Comparison of ENCODE assay signal across 18 cellular contexts in the genomic region with DNA sequence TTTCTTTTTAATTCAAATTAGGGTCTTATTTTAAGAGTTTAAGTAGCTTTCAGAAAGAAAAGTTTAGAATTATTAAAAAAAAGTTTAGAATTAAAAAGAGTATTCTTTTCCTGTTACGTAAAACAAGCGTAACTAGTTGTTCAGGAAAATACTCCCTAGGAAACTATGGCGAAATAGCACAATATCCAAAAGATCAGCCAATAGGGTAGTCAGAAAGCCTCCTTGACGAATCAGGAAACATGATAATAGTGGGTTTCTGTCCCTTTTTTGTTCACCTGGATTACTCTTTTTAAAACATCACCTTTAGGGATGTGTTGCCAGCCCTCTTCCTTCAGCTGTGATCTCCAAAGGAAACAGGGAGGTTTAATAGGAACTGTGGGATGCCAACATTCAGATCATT. TPM values are rescaled to one million over a fixed set of nuclear protein-coding genes. Genes with fewer than 3 reads are reported as not detected.
DNase-seq lines count a peak whose midpoint lies in the region; ATAC-seq, FAIRE-seq and TF ChIP-seq lines count a peak whose summit lies in the region.
"Had no signal": no experiment of that assay in that cellular context is flagged by ENCODE, and none has a peak within 500 bp of the region (broad histone marks: within the 10 kb centered on the region; RNA-seq: fewer than 3 reads in every experiment).

No MANE protein-coding gene starts in this region.

- H3K9ac ChIP-seq in mammary epithelial cell (ENCODE audit: insufficient read depth, low read length): no peak overlapping the region

- H3K9me3 ChIP-seq in mammary epithelial cell (replicated peaks; ENCODE audit: insufficient read depth, low read length): no peaks in the 10 kb centered on the region
- no peaks in the 10 kb centered on the region for H3K9me3 ChIP-seq in breast epithelium
- H3K9me3 ChIP-seq in left lung: no peaks in the 10 kb centered on the region
- H3K9me3 ChIP-seq: gastroesophageal sphincter had no signal

- peak overlapping the region; percentile 67 for H3K27ac Mint-ChIP-seq in activated CD8-positive, alpha-beta T cell treated with anti-CD3 and anti-CD28 coated beads, Interleukin-2, amount 10 ng/mL, durations not matched to agents 7 days and 5 days
- H3K27ac Mint-ChIP-seq in stimulated activated naive CD8-positive, alpha-beta T cell treated with anti-CD3 and anti-CD28 coated beads, Interleukin-15, amount 100 ng/mL, for 72 hours: no peak overlapping the region
- H3K27ac Mint-ChIP-seq: HFFc6 had no signal

- ATAC-seq in activated CD8-positive, alpha-beta T cell treated with anti-CD3 and anti-CD28 coated beads, Interleukin-2, amount 10 ng/mL, durations not matched to agents 7 days and 5 days: no peak
- no peak for ATAC-seq in left lung
- no peak for ATAC-seq in stimulated activated naive CD8-positive, alpha-beta T cell treated with anti-CD3 and anti-CD28 coated beads, Interleukin-15, amount 100 ng/mL, for 72 hours
- ATAC-seq in HG02571 (IDR thresholded peaks at IDR 0.05; ENCODE audit: unreplicated experiment): no peak
- ATAC-seq: gastroesophageal sphincter, HepG2 had no signal

- no peaks in the 10 kb centered on the region for H3K9me3 Mint-ChIP-seq in activated CD8-positive, alpha-beta T cell treated with anti-CD3 and anti-CD28 coated beads, Interleukin-2, amount 10 ng/mL, durations not matched to agents 7 days and 5 days (ENCODE audit: insufficient read depth)
- H3K9me3 Mint-ChIP-seq in stimulated activated naive CD8-positive, alpha-beta T cell treated with anti-CD3 and anti-CD28 coated beads, Interleukin-15, amount 100 ng/mL, for 72 hours: no peaks in the 10 kb centered on the region
- H3K9me3 Mint-ChIP-seq: HFFc6 had no signal

- peaks cover 79% of the 10 kb centered on the region for H3K4me1 Mint-ChIP-seq in activated CD8-positive, alpha-beta T cell treated with anti-CD3 and anti-CD28 coated beads, Interleukin-2, amount 10 ng/mL, durations not matched to agents 7 days and 5 days (ENCODE audit: low read depth)
- peaks cover 67% of the 10 kb centered on the region for H3K4me1 Mint-ChIP-seq in stimulated activated naive CD8-positive, alpha-beta T cell treated with anti-CD3 and anti-CD28 coated beads, Interleukin-15, amount 100 ng/mL, for 72 hours

- no peak for DNase-seq in mammary epithelial cell
- no peak for DNase-seq in breast epithelium (ENCODE audit: low spot score in 2 of 2)
- DNase-seq in activated CD8-positive, alpha-beta T cell treated with anti-CD3 and anti-CD28 coated beads, Interleukin-2, amount 10 ng/mL, durations not matched to agents 7 days and 5 days: peak; percentile 18
- DNase-seq in left lung: no peak
- no peak for DNase-seq in stimulated activated naive CD8-positive, alpha-beta T cell treated with anti-CD3 and anti-CD28 coated beads, Interleukin-15, amount 100 ng/mL, for 72 hours
- no peak for DNase-seq in NCI-H526 treated with DMSO at 0.1 percent for 48 hours (lab: John Stamatoyannopoulos, UW)
- no peak for DNase-seq in GM12892 (ENCODE audit: insufficient read length)
- DNase-seq: activated CD4-positive, CD25-positive, alpha-beta regulatory T cell; HFFc6; left colon; NCI-H1436 treated with DMSO at 0.1 percent for 48 hours; NCI-H69; SHP77 treated with DMSO at 0.1 percent for 48 hours; stimulated activated CD4-positive, alpha-beta T cell treated with anti-CD3 and anti-CD28 coated beads, Interleukin-2, amount 100 ng/mL, for 48 hours; stimulated activated naive CD4-positive, alpha-beta T cell treated with Interleukin-2 at 50 U/mL for 16 hours had no signal

- no peaks in the 10 kb centered on the region for H3K27me3 ChIP-seq in mammary epithelial cell (ENCODE audit: insufficient read depth, low read length)
- H3K27me3 ChIP-seq in breast epithelium: no peaks in the 10 kb centered on the region
- no peaks in the 10 kb centered on the region for H3K27me3 ChIP-seq in left lung
- H3K27me3 ChIP-seq: gastroesophageal sphincter had no signal

- no peak overlapping the region for H3K4me2 ChIP-seq in mammary epithelial cell (ENCODE audit: insufficient read depth, low read depth, low read length)

- BruUV-seq in mammary epithelial cell (replicated peaks; lab: Mats Ljungman, UMichigan): no TSS peak

- TF ChIP-seq CTCF in mammary epithelial cell (conservative IDR thresholded peaks at IDR 0.05 in 1 of 2, IDR thresholded peaks at IDR 0.05 in 1 of 2; ENCODE audit: extremely low read depth in 1 of 2, insufficient read depth in 1 of 2, low read depth in 1 of 2, low read length in 2 of 2) (no peak), breast epithelium (IDR thresholded peaks at IDR 0.05) (no peak), left lung (IDR thresholded peaks at IDR 0.05) (no peak)

- in situ Hi-C loops in mammary epithelial cell (cut with MboI; ENCODE audit: low sequenced_read_pairs in 2 of 2): no loop called here

- intact Hi-C loops in mammary epithelial cell (cut with micrococcal nuclease) (no loop called here), breast epithelium (cut with DNase I; ENCODE audit: low total_unique reads) (no loop called here), left lung (cut with DNase I) (no loop called here)

- peak overlapping the region; percentile 59 for H3K4me3 Mint-ChIP-seq in activated CD8-positive, alpha-beta T cell treated with anti-CD3 and anti-CD28 coated beads, Interleukin-2, amount 10 ng/mL, durations not matched to agents 7 days and 5 days
- H3K4me3 Mint-ChIP-seq in stimulated activated naive CD8-positive, alpha-beta T cell treated with anti-CD3 and anti-CD28 coated beads, Interleukin-15, amount 100 ng/mL, for 72 hours: peak overlapping the region; percentile 58 to 65
- H3K4me3 Mint-ChIP-seq: HFFc6 had no signal

- POLR2A ChIA-PET in activated CD8-positive, alpha-beta T cell treated with anti-CD3 and anti-CD28 coated beads, Interleukin-2, amount 10 ng/mL, durations not matched to agents 7 days and 5 days (lab: Charles Lee): no interaction called here

- TF ChIP-seq POLR2A in breast epithelium (IDR thresholded peaks at IDR 0.05): no peak
- TF ChIP-seq POLR2A in GM12892 (IDR thresholded peaks at IDR 0.05; ENCODE audit: low read depth, low read length): no peak

- H3K27me3 Mint-ChIP-seq in activated CD8-positive, alpha-beta T cell treated with anti-CD3 and anti-CD28 coated beads, Interleukin-2, amount 10 ng/mL, durations not matched to agents 7 days and 5 days (ENCODE audit: low read depth): no peaks in the 10 kb centered on the region
- H3K27me3 Mint-ChIP-seq in stimulated activated naive CD8-positive, alpha-beta T cell treated with anti-CD3 and anti-CD28 coated beads, Interleukin-15, amount 100 ng/mL, for 72 hours: no peaks in the 10 kb centered on the region

- H3K36me3 ChIP-seq in mammary epithelial cell (ENCODE audit: insufficient read depth, low read length) (no peaks in the 10 kb centered on the region), breast epithelium (no peaks in the 10 kb centered on the region), left lung (no peaks in the 10 kb centered on the region)
- H3K36me3 ChIP-seq: gastroesophageal sphincter had no signal

- H2AFZ ChIP-seq in mammary epithelial cell (ENCODE audit: low read depth, low read length): peak overlapping the region; percentile 88

- 99% methylated on average over 4 of the region's 4 CpGs for WGBS in mammary epithelial cell (ENCODE audit: low coverage, missing lambda C conversion rate)

- no peak overlapping the region for H3K4me3 ChIP-seq in mammary epithelial cell (replicated peaks in 1 of 3; ENCODE audit: insufficient read depth in 1 of 3, low read depth in 2 of 3, low read length in 3 of 3)
- no peak overlapping the region for H3K4me3 ChIP-seq in breast epithelium
- H3K4me3 ChIP-seq in left lung: no peak overlapping the region
- H3K4me3 ChIP-seq: gastroesophageal sphincter had no signal

- H4K20me1 ChIP-seq in mammary epithelial cell (ENCODE audit: insufficient read depth, low read length): no peaks in the 10 kb centered on the region

- H3K27ac ChIP-seq in mammary epithelial cell (ENCODE audit: insufficient read depth, low read depth, low read length): no peak overlapping the region
- H3K27ac ChIP-seq in breast epithelium: no peak overlapping the region
- peak overlapping the region; percentile 30 to 89 for H3K27ac ChIP-seq in left lung

- H3K79me2 ChIP-seq in mammary epithelial cell (ENCODE audit: insufficient read depth, low read length): no peaks in the 10 kb centered on the region

- H3K4me1 ChIP-seq in mammary epithelial cell (ENCODE audit: insufficient read depth, low read length): peaks cover 29% of the 10 kb centered on the region
- no peaks in the 10 kb centered on the region for H3K4me1 ChIP-seq in breast epithelium
- peaks cover 5 to 78% of the 10 kb centered on the region in 2 donors for H3K4me1 ChIP-seq in left lung

- CTCF ChIA-PET in mammary epithelial cell (lab: Charles Lee; ENCODE audit: low non-redundant PET): no interaction called here
- CTCF ChIA-PET in activated CD8-positive, alpha-beta T cell treated with anti-CD3 and anti-CD28 coated beads, Interleukin-2, amount 10 ng/mL, durations not matched to agents 7 days and 5 days (lab: Charles Lee): interaction anchor here (1.7 to 3.5 kb wide), 2 partner anchors 26 to 28 kb away, joined by 5 to 20 read pairs; no protein-coding TSS in a partner anchor

- peaks cover 6% of the 10 kb centered on the region for H3K36me3 Mint-ChIP-seq in activated CD8-positive, alpha-beta T cell treated with anti-CD3 and anti-CD28 coated beads, Interleukin-2, amount 10 ng/mL, durations not matched to agents 7 days and 5 days (ENCODE audit: low read depth)

- dilution Hi-C loops in mammary epithelial cell (cut with HindIII; ENCODE audit: low sequenced_read_pairs): no loop called here

- FAIRE-seq in GM12892 (lab: Jason Lieb, UNC): no peak
- FAIRE-seq: HepG2 had no signal

RNA-seq across cellular contexts. Expression of gene S1PR1, which starts 25.2 kb away (rescaled TPM):
- total RNA-seq in mammary epithelial cell (1 to 10 TPM; 3.7 to 4.2 TPM), breast epithelium (100 to 1,000 TPM in 1 of 3 donors, 10 to 100 TPM in 2; 28.2 to 133 (median 64.6) TPM), left lung (10 to 100 TPM; 35.5 to 89.3 TPM)
- polyA plus RNA-seq in mammary epithelial cell: 11.5 TPM
- 16.4 TPM for polyA minus RNA-seq in mammary epithelial cell
- total RNA-seq in activated CD8-positive, alpha-beta T cell treated with anti-CD3 and anti-CD28 coated beads, Interleukin-2, amount 10 ng/mL, durations not matched to agents 7 days and 5 days: 10 to 100 TPM; 72.8 to 76.5 TPM
- 20.1 TPM for polyA plus RNA-seq in GM12892 (2012; ENCODE audit: missing spikeins)
- total RNA-seq: HepG2 had no signal
- polyA plus RNA-seq: HepG2 had no signal

Comparison
In these comparisons a context has a peak if more than half of its experiments do, and no peak if none do; other contexts are left out.
1. RNA of gene S1PR1, which starts 25.2 kb away (total RNA-seq): 35.5 to 89.3 TPM in left lung, 72.8 to 76.5 TPM in activated CD8-positive, alpha-beta T cell treated with anti-CD3 and anti-CD28 coated beads, Interleukin-2, amount 10 ng/mL, durations not matched to agents 7 days and 5 days and 28.2 to 133 TPM in breast epithelium; 3.7 to 4.2 TPM in mammary epithelial cell; every median in the first group is over 4 times any median in the second.
2. H3K27ac ChIP-seq: peak in left lung (2 of 2); none in mammary epithelial cell (single experiment) and breast epithelium (0 of 2).